Comparison of ENCODE assay signal across 8 cellular contexts in the genomic region with DNA sequence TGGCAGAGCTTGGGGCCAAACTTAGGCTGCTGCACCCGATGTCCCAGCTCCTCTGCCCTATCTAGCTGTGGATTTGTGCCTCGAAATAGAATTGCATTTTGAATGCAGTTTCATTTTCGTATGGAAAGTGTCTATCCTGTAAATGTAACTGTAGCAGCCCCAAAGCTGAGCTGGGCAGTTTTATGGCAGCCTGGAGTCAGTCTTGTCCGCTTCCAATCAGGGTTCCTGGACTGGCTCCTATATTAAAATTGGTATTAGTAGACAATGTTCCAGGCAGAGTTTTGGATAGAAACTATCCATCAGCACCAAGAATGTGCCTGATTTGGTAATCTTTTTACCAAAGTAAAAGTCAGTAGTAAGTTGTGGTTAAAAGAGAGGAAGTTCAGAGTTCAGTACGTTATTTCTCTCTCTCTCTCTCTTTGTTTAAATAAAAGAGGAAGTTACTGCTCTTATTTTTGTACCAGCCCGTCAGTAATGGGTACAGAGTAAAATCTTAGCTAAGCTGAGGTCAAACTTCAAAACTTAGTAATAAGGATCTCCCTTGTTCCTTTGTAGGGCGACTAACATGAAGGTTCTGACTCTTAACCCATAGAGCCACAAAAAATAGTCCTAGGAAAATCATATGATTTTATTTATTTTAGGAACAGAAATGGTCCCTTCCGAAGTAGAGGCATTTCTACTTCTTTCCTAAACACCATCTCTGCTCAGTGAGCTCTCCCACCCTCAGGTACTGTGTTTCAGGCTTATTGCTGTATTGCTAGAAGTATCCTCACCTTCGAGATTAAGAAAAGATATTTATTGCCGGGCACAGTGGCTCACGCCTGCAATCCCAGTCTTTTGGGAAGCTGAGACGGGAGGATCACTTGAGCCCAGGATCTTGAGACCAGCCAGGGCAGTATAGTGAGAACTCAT. TPM values are rescaled to one million over a fixed set of nuclear protein-coding genes. Genes with fewer than 3 reads are reported as not detected.
DNase-seq lines count a peak whose midpoint lies in the region; ATAC-seq, FAIRE-seq and TF ChIP-seq lines count a peak whose summit lies in the region.

No MANE protein-coding gene starts in this region.

- H3K27me3 ChIP-seq in HL-60 (ENCODE audit: insufficient read depth, poor library complexity, severe bottlenecking): no peaks in the 10 kb centered on the region

- peak; percentile 71 for ATAC-seq in GM21390 (IDR thresholded peaks at IDR 0.05; ENCODE audit: unreplicated experiment)

- peak overlapping the region; percentile 72 for H3K27ac ChIP-seq in HL-60 (replicated peaks)

- FAIRE-seq in colon (lab: Jason Lieb, UNC): peak; percentile 80

- peak overlapping the region; percentile 42 for H3K4me3 ChIP-seq in GM12864 (ENCODE audit: low read depth, low read length)
- H3K4me3 ChIP-seq in HL-60 (replicated peaks; ENCODE audit: insufficient read depth, low read length): peak overlapping the region; percentile 38

- TF ChIP-seq CTCF in GM12864 (IDR thresholded peaks at IDR 0.05; ENCODE audit: low read depth, low read length, missing control alignments) (no peak), HL-60 (IDR thresholded peaks at IDR 0.05; ENCODE audit: insufficient read depth, low read length) (no peak)

- DNase-seq in GM12864 (ENCODE audit: low read depth) (peak; percentile 68), HL-60 (ENCODE audit: low read depth in 1 of 2, low spot score in 1 of 2) (peak; percentile 58 to 65), DMS53 (lab: John Stamatoyannopoulos, UW) (no peak), HT-29 (ENCODE audit: low spot score) (no peak), glomerular visceral epithelial cell (ENCODE audit: extremely low spot score) (no peak), T-helper 9 cell (no peak)

RNA-seq across cellular contexts. Expression of gene PRKCB, which starts 28.0 kb away (rescaled TPM):
- not detected in 2 replicates for total RNA-seq in HT-29 (2014; rRNA removed; shearing (Covaris generic))

Comparison
In these comparisons a context has a peak if more than half of its experiments do, and no peak if none do; other contexts are left out.
1. DNase-seq: peak in GM12864 (single experiment) and HL-60 (2 of 2); none in DMS53 (single experiment), HT-29 (single experiment), glomerular visceral epithelial cell (single experiment) and T-helper 9 cell (single experiment).